1 cellular context compared by ENCODE assay signal in genomic region chr19:4518345-4519171, GRCh38.
TF ChIP-seq lines count a peak whose summit lies in the region.

PLIN4 (minus strand) TSS chr19:4518486; CDS start chr19:4518272, 214 bp downstream.

TF ChIP-seq in H1, 55 proteins besides CTCF, POLR2A, EP300 and RAD21 (continued from another document):
- no peak for TF ChIP-seq YY1 (IDR thresholded peaks at IDR 0.05; ENCODE audit: low read depth, low read length)
